ENCODE assay signal across 8 cellular contexts in genomic region chr9:134099123-134099761, GRCh38.
DNase-seq lines count a peak whose midpoint lies in the region; ATAC-seq lines count a peak whose summit lies in the region.

No MANE protein-coding gene starts in this region.

- DNase-seq in DMS79 treated with DMSO at 0.1 percent for 48 hours (lab: John Stamatoyannopoulos, UW), result peak; percentile 59
- peak; percentile 89 to 92 for DNase-seq in Kasumi-1 (lab: John Stamatoyannopoulos, UW)
- peak; percentile 53 for DNase-seq in SKM-1 (lab: John Stamatoyannopoulos, UW; ENCODE audit: unreplicated experiment)
- DNase-seq in activated naive CD4-positive, alpha-beta T cell treated with anti-CD3 and anti-CD28 coated beads, Interleukin-2, amount 50 U/mL, for 16 hours, result peak; percentile 50
- peak; percentile 48 for DNase-seq in iPS DF 6.9 (ENCODE audit: low read depth, low spot score)
- peak; percentile 65 to 67 for DNase-seq in stimulated activated CD4-positive, alpha-beta T cell treated with anti-CD3 and anti-CD28 coated beads, Interleukin-2, amount 100 ng/mL, for 48 hours
- no peak for DNase-seq in amniotic stem cell (lab: John Stamatoyannopoulos, UW)

- H3K27me3 ChIP-seq in iPS DF 6.9 (ENCODE audit: control insufficient read depth, insufficient read depth, low read length), result no peaks in the 10 kb centered on the region

- no peaks in the 10 kb centered on the region for H3K36me3 ChIP-seq in iPS DF 6.9 (ENCODE audit: control insufficient read depth, insufficient read depth, low read length)

- WGBS in iPS DF 6.9 (ENCODE audit: insufficient coverage, insufficient read length), result no CpG with 5 or more reads among the region's 13 CpGs

- no peak for ATAC-seq in GM19452 (IDR thresholded peaks at IDR 0.05; ENCODE audit: unreplicated experiment)

- H3K27ac ChIP-seq in iPS DF 6.9 (ENCODE audit: low read length), result no peak overlapping the region

- H3K4me1 ChIP-seq in iPS DF 6.9 (ENCODE audit: control insufficient read depth, insufficient read depth, low read length), result no peaks in the 10 kb centered on the region

- H3K9me3 ChIP-seq in iPS DF 6.9 (ENCODE audit: control insufficient read depth, insufficient read depth, low read length), result no peaks in the 10 kb centered on the region; the same call in 1 of the 2 replicates

- no peak overlapping the region for H3K4me3 ChIP-seq in iPS DF 6.9 (ENCODE audit: low read length)
